Comparison of ENCODE assay signal across 1 cellular context in the genomic region with DNA sequence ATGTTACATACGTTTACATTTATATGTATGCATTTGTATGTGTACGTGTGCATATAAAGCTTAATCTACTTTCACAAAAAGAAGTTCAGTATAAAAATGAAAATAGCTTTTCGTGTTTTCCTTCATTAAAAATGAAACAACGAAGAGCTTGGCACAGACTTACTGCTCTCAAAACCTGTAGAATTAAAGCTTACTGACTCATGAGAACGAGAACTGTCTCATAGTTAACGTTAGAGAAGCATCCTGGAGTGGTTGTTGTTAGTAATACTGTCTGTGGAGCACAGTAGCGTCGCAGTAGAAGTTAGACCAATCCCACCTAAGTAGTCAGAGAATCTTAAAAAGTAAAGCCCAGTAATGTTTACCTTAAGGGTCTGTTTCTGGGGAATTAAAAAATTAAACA.
TF ChIP-seq lines count a peak whose summit lies in the region.

No MANE protein-coding gene starts in this region.

TF ChIP-seq in IMR-90, 13 proteins besides CTCF, POLR2A, EP300 and RAD21:
- TF ChIP-seq RFX5 (IDR thresholded peaks at IDR 0.05; ENCODE audit: low read depth, low read length) (no peak), CEBPB (IDR thresholded peaks at IDR 0.05; ENCODE audit: low read depth, low read length) (no peak), BHLHE40 (IDR thresholded peaks at IDR 0.05; ENCODE audit: low read depth, low read length) (no peak), MAZ (IDR thresholded peaks at IDR 0.05; ENCODE audit: borderline replicate concordance, low read depth, low read length) (no peak), NFE2L2 (IDR thresholded peaks at IDR 0.05; ENCODE audit: low read depth, low read length) (no peak), FOS (IDR thresholded peaks at IDR 0.05; ENCODE audit: low read depth, low read length) (no peak), MXI1 (IDR thresholded peaks at IDR 0.05; ENCODE audit: borderline replicate concordance, low read depth, low read length) (no peak), RCOR1 (IDR thresholded peaks at IDR 0.05; ENCODE audit: insufficient replicate concordance, low read length) (no peak), CHD1 (IDR thresholded peaks at IDR 0.05; ENCODE audit: low read depth, low read length) (no peak), SMC3 (IDR thresholded peaks at IDR 0.05; ENCODE audit: low read depth, low read length) (no peak), MAFK (IDR thresholded peaks at IDR 0.05; ENCODE audit: low read depth, low read length) (no peak)
- TF ChIP-seq, protein P1, sequence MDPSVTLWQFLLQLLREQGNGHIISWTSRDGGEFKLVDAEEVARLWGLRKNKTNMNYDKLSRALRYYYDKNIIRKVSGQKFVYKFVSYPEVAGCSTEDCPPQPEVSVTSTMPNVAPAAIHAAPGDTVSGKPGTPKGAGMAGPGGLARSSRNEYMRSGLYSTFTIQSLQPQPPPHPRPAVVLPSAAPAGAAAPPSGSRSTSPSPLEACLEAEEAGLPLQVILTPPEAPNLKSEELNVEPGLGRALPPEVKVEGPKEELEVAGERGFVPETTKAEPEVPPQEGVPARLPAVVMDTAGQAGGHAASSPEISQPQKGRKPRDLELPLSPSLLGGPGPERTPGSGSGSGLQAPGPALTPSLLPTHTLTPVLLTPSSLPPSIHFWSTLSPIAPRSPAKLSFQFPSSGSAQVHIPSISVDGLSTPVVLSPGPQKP (IDR thresholded peaks at IDR 0.05; ENCODE audit: borderline replicate concordance, low read depth, low read length), result no peak
- TF ChIP-seq, protein P2, sequence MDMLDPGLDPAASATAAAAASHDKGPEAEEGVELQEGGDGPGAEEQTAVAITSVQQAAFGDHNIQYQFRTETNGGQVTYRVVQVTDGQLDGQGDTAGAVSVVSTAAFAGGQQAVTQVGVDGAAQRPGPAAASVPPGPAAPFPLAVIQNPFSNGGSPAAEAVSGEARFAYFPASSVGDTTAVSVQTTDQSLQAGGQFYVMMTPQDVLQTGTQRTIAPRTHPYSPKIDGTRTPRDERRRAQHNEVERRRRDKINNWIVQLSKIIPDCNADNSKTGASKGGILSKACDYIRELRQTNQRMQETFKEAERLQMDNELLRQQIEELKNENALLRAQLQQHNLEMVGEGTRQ (IDR thresholded peaks at IDR 0.05; ENCODE audit: low read depth, low read length), result no peak
